9 cellular contexts compared by ENCODE assay signal in genomic region chr4:16243285-16243684, GRCh38.
"Had no signal": no experiment of that assay in that cellular context is flagged by ENCODE, and none has a peak within 500 bp of the region (broad histone marks: within the 10 kb centered on the region; RNA-seq: fewer than 3 reads in every experiment).

No MANE protein-coding gene starts in this region.

- H3K4me3 Mint-ChIP-seq: HFFc6 had no signal

- H3K4me2 ChIP-seq: KMS-11 had no signal

- H3K4me1 ChIP-seq: HAP-1 had no signal

- H3K27ac Mint-ChIP-seq: HFFc6 had no signal

- H3K9ac ChIP-seq: GM23248, KMS-11 had no signal

- H3K9me3 Mint-ChIP-seq: HFFc6 had no signal

- H3K27ac ChIP-seq: GM23248, KMS-11 had no signal

- FAIRE-seq: HTR-8/SVneo had no signal

- H2AFZ ChIP-seq: GM23248 had no signal

- H3K4me3 ChIP-seq: GM23248, HAP-1 had no signal

- DNase-seq: GM23248, GOT3, H7, HFFc6, KBM-7 had no signal

- ATAC-seq: HCT116 had no signal

- H3K9me3 ChIP-seq: HAP-1 had no signal

- H3K36me3 ChIP-seq: HAP-1 had no signal
